Comparison of ENCODE assay signal across 11 cellular contexts in the genomic region with DNA sequence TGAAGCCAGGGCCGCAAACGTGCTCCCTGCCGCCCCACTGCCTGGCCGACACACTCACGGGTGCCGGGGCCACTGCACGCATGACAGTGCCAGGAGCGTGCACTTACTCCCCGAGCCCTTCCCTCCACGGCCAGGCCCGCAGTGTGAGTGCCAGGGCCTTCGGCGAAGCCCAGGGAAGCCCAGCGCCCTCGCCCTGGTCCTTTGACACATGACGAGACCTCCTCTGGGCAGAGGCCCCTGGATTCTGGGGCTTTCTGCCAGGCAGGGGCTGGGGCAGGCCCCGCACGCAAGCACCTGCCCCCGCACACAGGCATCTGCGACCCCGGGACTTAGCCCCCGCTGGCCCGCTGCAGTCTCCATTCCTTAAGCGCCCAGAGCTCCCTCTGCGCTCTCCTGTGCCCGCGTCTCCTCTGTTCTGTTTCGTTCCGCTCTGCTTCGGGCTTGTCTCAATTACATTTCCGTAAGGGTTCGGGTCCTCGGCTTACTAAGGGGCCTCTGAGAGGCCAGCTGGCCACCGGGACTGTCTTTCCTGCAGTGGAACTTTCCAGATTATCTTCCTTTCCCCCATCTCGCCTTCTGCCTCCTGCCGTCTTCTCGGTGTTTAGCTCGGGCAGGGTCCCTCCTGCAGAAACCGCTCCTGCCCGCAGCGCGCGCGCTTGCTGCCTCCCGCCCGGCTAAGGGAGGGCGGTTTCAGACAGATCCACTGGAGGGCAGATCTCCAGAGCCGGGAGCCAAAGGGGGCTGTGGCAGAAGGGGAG.
DNase-seq lines count a peak whose midpoint lies in the region; ATAC-seq and TF ChIP-seq lines count a peak whose summit lies in the region.
"Had no signal": no experiment of that assay in that cellular context is flagged by ENCODE, and none has a peak within 500 bp of the region (broad histone marks: within the 10 kb centered on the region; RNA-seq: fewer than 3 reads in every experiment).

No MANE protein-coding gene starts in this region.

- H3K9me3 Mint-ChIP-seq in H9, result no peaks in the 10 kb centered on the region; a peak in 1 of 5 replicates

- no peak overlapping the region for H2BK20ac ChIP-seq in H9 (ENCODE audit: low read depth, low read length, poor library complexity, severe bottlenecking)

- H3K4me2 ChIP-seq in H9 (ENCODE audit: insufficient read depth, insufficient read length, low read length), result no peak overlapping the region
- H3K4me2 ChIP-seq: SK-N-SH had no signal

- H3K27ac ChIP-seq in H9 (ENCODE audit: insufficient read length, low read depth, low read length) (no peak overlapping the region), skeletal muscle tissue (ENCODE audit: low read depth, low read length) (no peak overlapping the region)

- H2BK12ac ChIP-seq in H9 (ENCODE audit: insufficient read length, low read depth, low read length), result no peak overlapping the region

- H4K5ac ChIP-seq in H9 (ENCODE audit: insufficient read length, low read depth, low read length), result no peak overlapping the region

- no peaks in the 10 kb centered on the region for H3K36me3 ChIP-seq in skeletal muscle tissue (ENCODE audit: control insufficient read depth in 3 of 3, insufficient read depth in 3 of 3, low read length in 3 of 3)

- no peak overlapping the region for H3K23ac ChIP-seq in H9 (ENCODE audit: insufficient read length, low read depth, low read length)

- peaks cover 18% of the 10 kb centered on the region for H3K27me3 Mint-ChIP-seq in H9 (ENCODE audit: low read depth)

- no peak overlapping the region for H3K14ac ChIP-seq in H9 (ENCODE audit: insufficient read depth, low read length)

- no peaks in the 10 kb centered on the region for H3K79me1 ChIP-seq in H9 (ENCODE audit: insufficient read depth, low read depth, low read length, poor library complexity, severe bottlenecking)

- H3K36me3 Mint-ChIP-seq in H9 (ENCODE audit: insufficient read depth in 1 of 3, low read depth in 3 of 3), result peaks cover 0 to 7% (median 0%) of the 10 kb centered on the region in 3 experiments; a peak in 2 of 7 replicates

- H4K91ac ChIP-seq in H9 (ENCODE audit: insufficient read length, low read depth, low read length), result no peak overlapping the region

- H2BK5ac ChIP-seq in H9 (ENCODE audit: insufficient read length, low read length), result no peak overlapping the region

- no peak overlapping the region for H3K4me3 Mint-ChIP-seq in H9

- H3K9ac ChIP-seq in H9 (ENCODE audit: extremely low read depth, insufficient read length, low read length) (no peak overlapping the region), skeletal muscle tissue (ENCODE audit: low read depth in 1 of 3, low read length in 3 of 3) (peak overlapping the region; percentile 56 to 78 (median 57))
- H3K9ac ChIP-seq: SK-N-SH had no signal

- peaks cover 48 to 50% of the 10 kb centered on the region in 2 experiments for H3K4me1 Mint-ChIP-seq in H9

- H2BK15ac ChIP-seq in H9 (ENCODE audit: low read depth, low read length), result no peak overlapping the region

- H3K79me2 ChIP-seq in H9 (ENCODE audit: insufficient read depth, low read length), result no peaks in the 10 kb centered on the region

- H3T11ph ChIP-seq in H9 (ENCODE audit: low read length), result no peak overlapping the region

- no peak overlapping the region for H2AK5ac ChIP-seq in H9 (ENCODE audit: insufficient read length, low read length)

- no peak overlapping the region for H3K4ac ChIP-seq in H9 (ENCODE audit: low read depth, low read length)

- no peak overlapping the region for H3K18ac ChIP-seq in H9 (ENCODE audit: insufficient read length, low read depth, low read length)

- no CpG with 5 or more reads among the region's 48 CpGs for WGBS in H9 (ENCODE audit: extremely low coverage, insufficient read length, low lambda C conversion rate)

- H3K56ac ChIP-seq in H9 (ENCODE audit: insufficient read length, low read depth, low read length), result no peak overlapping the region

- no peak overlapping the region; a peak in 2 of 7 replicates for H3K27ac Mint-ChIP-seq in H9

- H3K23me2 ChIP-seq in H9 (ENCODE audit: insufficient read length, low read depth, low read length, poor library complexity, severe bottlenecking), result no peaks in the 10 kb centered on the region

- H4K8ac ChIP-seq in H9 (replicated peaks; ENCODE audit: insufficient read length, low read depth, low read length), result no peak overlapping the region

- H3K9me3 ChIP-seq in H9 (ENCODE audit: control insufficient read depth, low read depth, low read length) (no peaks in the 10 kb centered on the region), skeletal muscle tissue (ENCODE audit: control insufficient read depth in 3 of 3, low read length in 3 of 3) (no peaks in the 10 kb centered on the region)
- H3K9me3 ChIP-seq: SK-N-SH had no signal

- H3K4me1 ChIP-seq in H9 (ENCODE audit: insufficient read depth, low read length) (peaks cover 9% of the 10 kb centered on the region), skeletal muscle tissue (ENCODE audit: control insufficient read depth in 3 of 3, insufficient read depth in 3 of 3, low read length in 3 of 3) (peaks cover 14 to 23% (median 18%) of the 10 kb centered on the region in 3 donors)

- no peak overlapping the region for H2AFZ ChIP-seq in H9 (ENCODE audit: low read length)

- H2BK120ac ChIP-seq in H9 (ENCODE audit: low read depth, low read length, poor library complexity, severe bottlenecking), result no peak overlapping the region

- no peaks in the 10 kb centered on the region; the same call in 1 of the 2 replicates for H3K27me3 ChIP-seq in H9 (ENCODE audit: insufficient read depth, low read length)
- peaks cover 9 to 20% (median 11%) of the 10 kb centered on the region in 3 donors for H3K27me3 ChIP-seq in skeletal muscle tissue (ENCODE audit: control insufficient read depth in 3 of 3, insufficient read depth in 3 of 3, low read length in 3 of 3)

- H4K20me1 ChIP-seq in H9 (ENCODE audit: control insufficient read depth, insufficient read depth, insufficient read length), result no peaks in the 10 kb centered on the region

- H3K4me3 ChIP-seq in skeletal muscle tissue (ENCODE audit: low read length in 3 of 3), result peak overlapping the region; percentile 62 to 73 (median 67)

- ATAC-seq in GM18511 (IDR thresholded peaks at IDR 0.05; ENCODE audit: unreplicated experiment), result no peak
- ATAC-seq in GM19455 (IDR thresholded peaks at IDR 0.05; ENCODE audit: unreplicated experiment), result no peak

- TF ChIP-seq CTCF in H9 (conservative IDR thresholded peaks at IDR 0.05), result 0 out of 3 replicates have a peak, but pooled peaks have one; percentile 13

- peak; percentile 59 for DNase-seq in H9
- DNase-seq in astrocyte of the hippocampus (ENCODE audit: low read depth, low spot score), result peak; percentile 49
- peak; percentile 59 for DNase-seq in iPS-NIHi7 (ENCODE audit: extremely low spot score)
- no peak for DNase-seq in NCI-H510A (lab: John Stamatoyannopoulos, UW)
- no peak for DNase-seq in stimulated activated CD4-positive, alpha-beta T cell treated with anti-CD3 and anti-CD28 coated beads, Interleukin-4, amount 100 ng/mL, for 24 hours
- DNase-seq: GDM1, hippocampal formation, SK-N-SH had no signal

Comparison
In these comparisons a context has a peak if more than half of its experiments do, and no peak if none do; other contexts are left out.
1. DNase-seq: peak in H9 (single experiment), astrocyte of the hippocampus (single experiment) and iPS-NIHi7 (single experiment); none in NCI-H510A (single experiment) and stimulated activated CD4-positive, alpha-beta T cell treated with anti-CD3 and anti-CD28 coated beads, Interleukin-4, amount 100 ng/mL, for 24 hours (single experiment).